10 cellular contexts compared by ENCODE assay signal in the genomic region with DNA sequence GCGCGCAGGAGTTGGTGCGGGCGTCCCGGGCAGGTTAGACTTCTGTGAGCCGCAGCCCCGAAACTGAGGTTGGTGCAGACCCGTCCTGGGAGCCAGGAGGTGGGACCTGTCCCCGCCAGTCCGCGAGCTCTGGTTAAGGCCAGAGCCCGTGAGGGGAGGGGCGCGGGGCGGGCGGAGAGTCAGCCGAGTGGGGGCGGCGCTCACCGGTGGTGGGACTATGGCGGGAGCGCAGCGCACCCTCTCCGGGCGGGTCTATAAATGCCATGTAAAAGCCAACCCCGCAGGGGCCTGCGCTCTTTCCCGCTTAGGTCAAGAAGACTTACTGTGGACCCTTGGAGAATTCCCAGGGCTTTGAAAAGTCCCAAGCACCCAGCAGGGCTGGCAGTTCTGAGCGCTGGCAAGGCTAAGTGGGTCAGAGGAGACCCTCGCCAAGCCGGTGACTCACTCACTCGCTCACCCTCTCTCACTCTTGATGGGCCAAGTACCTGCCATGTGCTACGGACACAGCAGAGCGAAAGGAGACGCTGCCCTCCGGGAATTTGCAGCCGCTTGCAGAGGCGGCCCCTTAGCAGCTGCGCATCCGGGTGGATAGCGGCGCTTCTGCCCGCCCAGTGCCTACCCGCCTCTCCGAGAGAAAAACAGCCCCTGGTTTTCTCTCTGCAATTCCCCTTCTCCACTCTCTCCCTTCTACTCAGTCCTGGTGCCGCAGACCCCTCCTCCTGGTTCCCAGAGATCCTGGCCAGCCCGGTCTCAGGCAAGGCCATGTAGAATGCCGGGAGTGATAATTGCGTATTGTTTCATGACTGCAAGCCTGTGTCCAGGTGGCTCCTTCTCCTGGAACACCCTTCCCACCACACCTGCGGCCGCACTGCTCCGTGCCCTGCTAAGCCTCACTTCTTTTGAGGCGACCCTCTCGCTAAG. TPM values are rescaled to one million over a fixed set of nuclear protein-coding genes. Genes with fewer than 3 reads are reported as not detected.
DNase-seq lines count a peak whose midpoint lies in the region; ATAC-seq and TF ChIP-seq lines count a peak whose summit lies in the region.
"Had no signal": no experiment of that assay in that cellular context is flagged by ENCODE, and none has a peak within 500 bp of the region (broad histone marks: within the 10 kb centered on the region; RNA-seq: fewer than 3 reads in every experiment).

Gene ALDH1L1, minus strand, starts transcription at position 110 of the 921 bp plus-strand sequence. CDS start 19,607 bp downstream, outside the sequence.

- peak within 1 kb of the TSS; percentile 68 for H3K27ac ChIP-seq in subcutaneous abdominal adipose tissue (ENCODE audit: low read depth, low read length)
- H3K27ac ChIP-seq: C4-2B had no signal

- peak within 1 kb of the TSS in 4 of 5 donors; percentile 25 to 80 (median 58) for H3K9ac ChIP-seq in subcutaneous abdominal adipose tissue (ENCODE audit: low read length in 5 of 5)

- H3K9me3 Mint-ChIP-seq in activated CD4-positive, alpha-beta T cell treated with anti-CD3 and anti-CD28 coated beads for 36 hours (ENCODE audit: low read depth), result no peaks in the 10 kb centered on the region
- no peaks in the 10 kb centered on the region for H3K9me3 Mint-ChIP-seq in activated naive CD4-positive, alpha-beta T cell treated with anti-CD3 and anti-CD28 coated beads, Interleukin-2, amount 50 U/mL, for 72 hours

- H3K4me1 Mint-ChIP-seq in activated CD4-positive, alpha-beta T cell treated with anti-CD3 and anti-CD28 coated beads for 36 hours, result peaks cover 4% of the 10 kb centered on the region

- H3K27me3 ChIP-seq in kidney epithelial cell (ENCODE audit: control insufficient read depth, insufficient read depth, low read length), result peaks cover 7% of the 10 kb centered on the region
- H3K27me3 ChIP-seq in subcutaneous abdominal adipose tissue (ENCODE audit: control insufficient read depth in 5 of 5, insufficient read depth in 4 of 5, low read length in 5 of 5), result peaks cover 0 to 8% (median 5%) of the 10 kb centered on the region in 5 donors

- no peak within 1 kb of the TSS for H3K27ac Mint-ChIP-seq in activated CD4-positive, alpha-beta T cell treated with anti-CD3 and anti-CD28 coated beads for 36 hours
- no peak within 1 kb of the TSS for H3K27ac Mint-ChIP-seq in activated naive CD4-positive, alpha-beta T cell treated with anti-CD3 and anti-CD28 coated beads, Interleukin-2, amount 50 U/mL, for 72 hours

- no peak within 1 kb of the TSS for H3K4me3 Mint-ChIP-seq in activated CD4-positive, alpha-beta T cell treated with anti-CD3 and anti-CD28 coated beads for 36 hours

- H3K27me3 Mint-ChIP-seq in activated CD4-positive, alpha-beta T cell treated with anti-CD3 and anti-CD28 coated beads for 36 hours, result peaks cover 37% of the 10 kb centered on the region

- intact Hi-C loops in activated CD4-positive, alpha-beta T cell treated with anti-CD3 and anti-CD28 coated beads for 36 hours (cut with DNase I, micrococcal nuclease), result no loop called here

- H3K36me3 ChIP-seq in kidney epithelial cell (ENCODE audit: control insufficient read depth, insufficient read depth, low read length) (no peaks in the 10 kb centered on the region), subcutaneous abdominal adipose tissue (ENCODE audit: control insufficient read depth in 5 of 5, insufficient read depth in 5 of 5, low read length in 5 of 5) (no peaks in the 10 kb centered on the region)

- H3K4me1 ChIP-seq in subcutaneous abdominal adipose tissue (ENCODE audit: control insufficient read depth in 5 of 5, insufficient read depth in 5 of 5, low read length in 5 of 5), result peaks cover 0 to 38% (median 30%) of the 10 kb centered on the region in 5 donors

- POLR2A ChIA-PET in activated CD4-positive, alpha-beta T cell treated with anti-CD3 and anti-CD28 coated beads for 36 hours (lab: Charles Lee), result no interaction called here

- DNase-seq in activated CD4-positive, alpha-beta T cell treated with anti-CD3 and anti-CD28 coated beads for 36 hours, result peak; percentile 9
- DNase-seq in activated CD4-positive, alpha-beta T cell treated with anti-CD3 and anti-CD28 coated beads, Interleukin-2, amount 50 U/mL, for 48 hours, result no peak
- DNase-seq in cerebellar cortex (ENCODE audit: low spot score) (peak; percentile 73), kidney epithelial cell (ENCODE audit: low read depth) (peak; percentile 23)
- DNase-seq in activated naive CD4-positive, alpha-beta T cell treated with anti-CD3 and anti-CD28 coated beads, Interleukin-2, amount 50 U/mL, for 72 hours (ENCODE audit: low spot score in 2 of 2), result no peak

- no peaks in the 10 kb centered on the region for H3K9me3 ChIP-seq in subcutaneous abdominal adipose tissue (ENCODE audit: control insufficient read depth in 5 of 5, low read length in 5 of 5)

- H3K36me3 Mint-ChIP-seq in activated CD4-positive, alpha-beta T cell treated with anti-CD3 and anti-CD28 coated beads for 36 hours (ENCODE audit: low read depth), result no peaks in the 10 kb centered on the region
- H3K36me3 Mint-ChIP-seq in activated naive CD4-positive, alpha-beta T cell treated with anti-CD3 and anti-CD28 coated beads, Interleukin-2, amount 50 U/mL, for 72 hours, result peaks cover 0 to 9% of the 10 kb centered on the region in 2 donors

- no peak for ATAC-seq in activated CD4-positive, alpha-beta T cell treated with anti-CD3 and anti-CD28 coated beads for 36 hours
- ATAC-seq in GM18520 (IDR thresholded peaks at IDR 0.05; ENCODE audit: unreplicated experiment) (no peak), HG03108 (IDR thresholded peaks at IDR 0.05; ENCODE audit: unreplicated experiment) (no peak)
- ATAC-seq in activated naive CD4-positive, alpha-beta T cell treated with anti-CD3 and anti-CD28 coated beads, Interleukin-2, amount 50 U/mL, for 72 hours, result no peak

- TF ChIP-seq CTCF in kidney epithelial cell (IDR thresholded peaks at IDR 0.05; ENCODE audit: insufficient read depth, low read length, poor library complexity, severe bottlenecking), result no peak

- CTCF ChIA-PET in activated CD4-positive, alpha-beta T cell treated with anti-CD3 and anti-CD28 coated beads for 36 hours (lab: Charles Lee), result interaction anchor here (1.0 kb wide), 1 partner anchor 16 kb away, joined by 4 read pairs; no protein-coding TSS in a partner anchor

- peak within 1 kb of the TSS; percentile 44 for H3K4me3 ChIP-seq in kidney epithelial cell (ENCODE audit: low read depth, low read length)
- H3K4me3 ChIP-seq in subcutaneous abdominal adipose tissue (ENCODE audit: low read depth in 1 of 5, low read length in 5 of 5), result peak within 1 kb of the TSS; percentile 57 to 75 (median 72)

RNA-seq across cellular contexts. Expression of gene ALDH1L1, which starts in this region (rescaled TPM):
- under 1 TPM; 0.05 to 0.18 TPM for total RNA-seq in activated CD4-positive, alpha-beta T cell treated with anti-CD3 and anti-CD28 coated beads for 36 hours
- 1.0 and 1.2 TPM in 2 replicates for total RNA-seq in kidney epithelial cell
- total RNA-seq in activated naive CD4-positive, alpha-beta T cell treated with anti-CD3 and anti-CD28 coated beads, Interleukin-2, amount 50 U/mL, for 72 hours, result under 1 TPM; 0.18 to 0.34 TPM
- total RNA-seq: T-helper 1 cell treated with Interleukin-12 subunit alpha and Interleukin-12 subunit beta and Interleukin-4 antibody, amounts not matched to agents 30 ng/mL and 1 ng/mL, for 36 hours had no signal

Comparison
In these comparisons a context has a peak if more than half of its experiments do, and no peak if none do; other contexts are left out.
1. Peak in DNase-seq in activated CD4-positive, alpha-beta T cell treated with anti-CD3 and anti-CD28 coated beads for 36 hours; RNA of the gene not detected or under 1 TPM.
2. DNase-seq: peak in cerebellar cortex (single experiment) and kidney epithelial cell (single experiment); none in activated CD4-positive, alpha-beta T cell treated with anti-CD3 and anti-CD28 coated beads, Interleukin-2, amount 50 U/mL, for 48 hours (0 of 2) and activated naive CD4-positive, alpha-beta T cell treated with anti-CD3 and anti-CD28 coated beads, Interleukin-2, amount 50 U/mL, for 72 hours (0 of 2).